In the genomic region with DNA sequence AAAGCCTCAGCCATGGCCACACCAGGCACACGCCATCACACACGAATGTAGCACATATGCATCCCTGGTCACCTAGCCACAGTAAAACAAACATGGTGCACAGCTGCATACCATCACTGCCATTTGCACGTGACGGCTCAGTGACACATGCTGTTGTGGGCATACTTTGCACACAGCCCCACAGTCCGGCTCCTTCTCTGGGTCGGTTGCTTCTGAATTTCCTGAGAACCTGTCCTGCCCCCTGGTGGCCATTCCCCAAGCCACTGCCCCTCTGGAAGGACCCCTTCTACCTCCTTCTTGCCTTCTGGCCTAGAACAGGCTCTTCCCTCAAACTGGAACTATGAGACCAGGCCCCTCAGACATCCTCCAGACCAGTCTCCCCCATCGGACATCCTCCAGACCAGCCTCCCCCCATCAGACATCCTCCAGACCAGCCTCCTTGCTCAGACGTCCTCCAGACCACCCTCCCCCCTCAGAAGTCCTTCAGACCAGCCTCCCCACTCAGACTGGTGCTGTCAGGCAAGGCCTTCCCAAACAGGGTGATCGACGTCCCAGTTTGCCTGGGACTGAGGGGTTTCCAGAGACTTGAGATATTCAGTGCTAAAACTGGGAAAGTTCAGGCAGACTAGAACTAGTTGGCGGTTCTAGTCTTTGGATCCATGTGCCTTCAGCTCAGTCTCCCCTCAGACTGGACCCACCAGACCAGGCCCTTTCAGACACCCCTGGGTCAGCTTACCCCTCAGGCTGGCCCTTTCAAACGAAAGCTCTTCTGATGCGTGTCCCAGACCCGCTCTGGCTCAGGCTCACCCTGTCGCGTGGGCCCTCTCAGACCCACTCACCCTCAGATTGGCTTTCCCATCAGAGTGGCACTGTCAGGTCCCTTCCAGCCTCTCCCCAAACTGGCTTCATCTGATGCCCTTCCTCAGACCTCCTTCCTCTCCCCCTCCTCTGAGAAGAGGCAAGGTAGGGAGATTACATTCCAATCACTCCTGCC, we compare ENCODE assay signal across 7 cellular contexts. TPM values are rescaled to one million over a fixed set of nuclear protein-coding genes. Genes with fewer than 3 reads are reported as not detected.
DNase-seq lines count a peak whose midpoint lies in the region; ATAC-seq and TF ChIP-seq lines count a peak whose summit lies in the region.

No MANE protein-coding gene starts in this region.

- no peaks in the 10 kb centered on the region for H3K9me3 ChIP-seq in lung (ENCODE audit: control insufficient read depth in 2 of 2, insufficient read depth in 1 of 2, low read length in 1 of 2)

- no peak overlapping the region for H3K27ac ChIP-seq in lung (ENCODE audit: low read depth in 1 of 2, low read length in 1 of 2)

- DNase-seq in GM12864 (ENCODE audit: low read depth), result no peak
- DNase-seq in NCI-H146 treated with DMSO at 0.1 percent for 48 hours (lab: John Stamatoyannopoulos, UW; ENCODE audit: unreplicated experiment), result peak; percentile 39
- DNase-seq in activated CD4-positive, alpha-beta T cell treated with anti-CD3 and anti-CD28 coated beads for 1 hour, result peak; percentile 17
- peak; percentile 88 for DNase-seq in ecto neural progenitor cell (ENCODE audit: low spot score)
- peak; percentile 57 for DNase-seq in lung (ENCODE audit: low spot score)
- DNase-seq in stimulated activated CD8-positive, alpha-beta memory T cell treated with anti-CD3 and anti-CD28 coated beads, Interleukin-2, amount 100 ng/mL, for 48 hours (ENCODE audit: low read depth in 2 of 2), result peak; percentile 43 to 60

- no peaks in the 10 kb centered on the region for H3K4me1 ChIP-seq in lung (ENCODE audit: control insufficient read depth in 2 of 2, insufficient read depth in 2 of 2, low read length in 2 of 2)

- no peak overlapping the region for H3K4me3 ChIP-seq in GM12864 (ENCODE audit: low read depth, low read length)
- no peak overlapping the region for H3K4me3 ChIP-seq in lung

- no peaks in the 10 kb centered on the region for H3K36me3 ChIP-seq in lung (ENCODE audit: control insufficient read depth in 2 of 2, insufficient read depth in 2 of 2, low read length in 2 of 2)

- no peak for ATAC-seq in lung (ENCODE audit: insufficient read depth, low FRiP score)
- ATAC-seq in GM21529 (IDR thresholded peaks at IDR 0.05; ENCODE audit: unreplicated experiment), result no peak

- WGBS in lung, 2 donors, result 60 to 61% methylated on average over 16 of the region's 16 CpGs

- TF ChIP-seq CTCF in GM12864 (IDR thresholded peaks at IDR 0.05; ENCODE audit: low read depth, low read length, missing control alignments) (peak; percentile 77), lung (IDR thresholded peaks at IDR 0.05; ENCODE audit: control extremely low read depth, extremely low read depth) (peak; percentile 11)

- no peaks in the 10 kb centered on the region for H3K27me3 ChIP-seq in lung (ENCODE audit: control insufficient read depth, insufficient read depth)

RNA-seq across cellular contexts. Expression of a gene that starts 24.3 kb away (rescaled TPM):
- under 1 TPM; 0.55 to 0.85 TPM for total RNA-seq in lung
- polyA plus RNA-seq in lung, result 1 to 10 TPM in 1 of 2 donors, under 1 TPM in 1; 0.29 to 1.4 TPM

RNA-seq across cellular contexts. Expression of a gene that starts 42.4 kb away (rescaled TPM):
- total RNA-seq in lung, result 1 to 10 TPM; 1.8 to 3.3 TPM
- polyA plus RNA-seq in lung, result under 1 TPM; 0.42 to 0.89 TPM
